In the genomic region with DNA sequence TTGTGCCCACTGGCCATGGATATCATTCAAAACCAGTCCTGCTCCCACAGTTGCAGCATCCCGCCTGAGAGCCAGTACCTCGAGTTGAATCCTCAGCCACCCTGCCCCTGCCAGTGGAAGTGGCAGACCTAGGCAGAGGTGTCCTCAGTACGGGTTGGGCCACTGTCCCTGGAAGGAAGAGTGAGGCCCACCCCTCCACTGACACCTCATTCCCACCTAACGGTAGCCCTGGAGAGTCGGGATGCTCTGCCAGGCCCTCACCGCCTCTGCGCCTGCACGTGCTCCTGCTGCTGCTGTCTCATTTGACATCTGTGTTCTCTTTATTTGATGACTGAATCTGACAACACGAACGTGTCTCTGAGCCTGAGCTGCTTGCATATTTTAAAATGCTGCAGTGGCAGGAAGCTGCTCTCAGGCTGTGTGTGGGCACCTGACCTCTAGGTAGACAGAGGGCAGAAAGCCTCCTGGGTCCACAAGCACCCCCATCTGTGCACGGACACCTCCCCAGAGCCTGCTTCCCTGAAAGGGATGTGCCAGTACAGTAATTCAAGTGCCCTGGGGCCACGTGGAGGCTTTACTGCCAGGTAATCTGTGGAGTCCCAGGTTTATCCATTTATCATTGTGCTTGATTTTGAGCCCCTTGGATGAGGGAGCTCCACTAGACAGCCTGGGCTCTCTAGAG, we compare ENCODE assay signal across 22 cellular contexts.
DNase-seq lines count a peak whose midpoint lies in the region.
"Had no signal": no experiment of that assay in that cellular context is flagged by ENCODE, and none has a peak within 500 bp of the region (broad histone marks: within the 10 kb centered on the region; RNA-seq: fewer than 3 reads in every experiment).

No MANE protein-coding gene starts in this region.

- intact Hi-C loops in posterior vena cava (cut with DNase I): no loop called here

- DNase-seq in NCI-H526 treated with DMSO at 0.1 percent for 48 hours (lab: John Stamatoyannopoulos, UW) (peak; percentile 9), NCI-H526 (lab: John Stamatoyannopoulos, UW) (no peak), Ammon's horn (ENCODE audit: low spot score) (peak; percentile 36), ecto neural progenitor cell (ENCODE audit: low spot score) (peak; percentile 33), posterior vena cava (ENCODE audit: low spot score) (peak; percentile 51), NCI-H187 (lab: John Stamatoyannopoulos, UW) (no peak), dedifferentiated amniotic fluid mesenchymal stem cell (ENCODE audit: extremely low spot score) (no peak)
- no peak for DNase-seq in activated CD4-positive, alpha-beta T cell treated with anti-CD3 and anti-CD28 coated beads for 4 hours
- DNase-seq: activated CD4-positive, alpha-beta T cell treated with anti-CD3 and anti-CD28 coated beads, Interleukin-2, amount 50 U/mL, for 4 hours; activated CD4-positive, CD25-positive, alpha-beta regulatory T cell; activated gamma-delta T cell treated with Interleukin-2 at 50 U/mL for 16 hours; activated naive CD8-positive, alpha-beta T cell treated with anti-CD3 and anti-CD28 coated beads, Interleukin-2, amount 50 U/mL, for 24 hours; DMS 273 treated with DMSO at 0.1 percent for 48 hours; glutamatergic neuron; Kasumi-1; kidney glomerular epithelial cell; MV-4-11; NCI-H1436 treated with DMSO at 0.1 percent for 48 hours; NCI-H2171; NCI-H510A treated with DMSO at 0.1 percent for 48 hours; SIG-M5; stimulated activated naive CD8-positive, alpha-beta T cell treated with anti-CD3 and anti-CD28 coated beads, Interleukin-15, Interleukin-2, amounts not matched to agents 100 U/mL and 50 U/mL, for 24 hours had no signal

Comparison
In these comparisons a context has a peak if more than half of its experiments do, and no peak if none do; other contexts are left out.
1. DNase-seq: peak in NCI-H526 treated with DMSO at 0.1 percent for 48 hours (single experiment), Ammon's horn (single experiment), ecto neural progenitor cell (single experiment) and posterior vena cava (single experiment); none in NCI-H526 (0 of 2), NCI-H187 (0 of 2), activated CD4-positive, alpha-beta T cell treated with anti-CD3 and anti-CD28 coated beads for 4 hours (0 of 2) and dedifferentiated amniotic fluid mesenchymal stem cell (single experiment).